ENCODE assay signal across 1 cellular context in genomic region chr19:38401148-38401547, GRCh38.
TF ChIP-seq lines count a peak whose summit lies in the region.

No MANE protein-coding gene starts in this region.

TF ChIP-seq in GM23338, 12 proteins besides CTCF, POLR2A, EP300 and RAD21:
- TF ChIP-seq ZNF462 (CRISPR knock-in tag; IDR thresholded peaks at IDR 0.05) (no peak), ETS1 (IDR thresholded peaks at IDR 0.05) (no peak), NANOG (IDR thresholded peaks at IDR 0.05; ENCODE audit: borderline replicate concordance) (no peak), STAT1 (IDR thresholded peaks at IDR 0.05; ENCODE audit: unreplicated experiment) (no peak), ZNF331 (CRISPR knock-in tag; IDR thresholded peaks at IDR 0.05; ENCODE audit: low read depth) (no peak), REST (IDR thresholded peaks at IDR 0.05; ENCODE audit: unreplicated experiment) (no peak), EZH2phosphoT487 (IDR thresholded peaks at IDR 0.05; ENCODE audit: unreplicated experiment) (no peak), EZH2 (IDR thresholded peaks at IDR 0.05; ENCODE audit: low read depth, unreplicated experiment) (no peak), CREB1 (CRISPR knock-in tag; IDR thresholded peaks at IDR 0.05; ENCODE audit: low read depth) (no peak), POLR2AphosphoS5 (IDR thresholded peaks at IDR 0.05; ENCODE audit: low read depth) (no peak), JUNB (IDR thresholded peaks at IDR 0.05; ENCODE audit: unreplicated experiment) (no peak), ZNF114 (CRISPR knock-in tag; IDR thresholded peaks at IDR 0.05) (no peak)
